Comparison of ENCODE assay signal across 1 cellular context in genomic region chr12:121483950-121484349, GRCh38.
TF ChIP-seq lines count a peak whose summit lies in the region.

No MANE protein-coding gene starts in this region.

TF ChIP-seq in GM23338, 12 proteins besides CTCF, POLR2A, EP300 and RAD21:
- TF ChIP-seq ZNF462 (CRISPR knock-in tag; IDR thresholded peaks at IDR 0.05) (no peak), POLR2AphosphoS5 (IDR thresholded peaks at IDR 0.05; ENCODE audit: low read depth) (no peak), ETS1 (IDR thresholded peaks at IDR 0.05) (no peak), NANOG (IDR thresholded peaks at IDR 0.05; ENCODE audit: borderline replicate concordance) (no peak), STAT1 (IDR thresholded peaks at IDR 0.05; ENCODE audit: unreplicated experiment) (no peak), EZH2phosphoT487 (IDR thresholded peaks at IDR 0.05; ENCODE audit: unreplicated experiment) (no peak), ZNF331 (CRISPR knock-in tag; IDR thresholded peaks at IDR 0.05; ENCODE audit: low read depth) (no peak), JUNB (IDR thresholded peaks at IDR 0.05; ENCODE audit: unreplicated experiment) (no peak)
TF ChIP-seq in GM23338: peak in this region for 0.
